ENCODE assay signal across 8 cellular contexts in genomic region chr14:24411468-24412454, GRCh38. TPM values are rescaled to one million over a fixed set of nuclear protein-coding genes. Genes with fewer than 3 reads are reported as not detected.
DNase-seq lines count a peak whose midpoint lies in the region; ATAC-seq, FAIRE-seq and TF ChIP-seq lines count a peak whose summit lies in the region.

No MANE protein-coding gene starts in this region.

- H3K9me3 Mint-ChIP-seq in activated T-helper 17 cell treated with anti-CD3 and anti-CD28 coated beads, Interleukin-2, amount 50 U/mL, for 72 hours = no peaks in the 10 kb centered on the region

- no peaks in the 10 kb centered on the region for H3K9me3 ChIP-seq in hepatocyte (ENCODE audit: low read depth)

- peaks cover 6% of the 10 kb centered on the region for H3K79me2 ChIP-seq in hepatocyte

- H3K4me3 Mint-ChIP-seq in activated T-helper 17 cell treated with anti-CD3 and anti-CD28 coated beads, Interleukin-2, amount 50 U/mL, for 72 hours = no peak overlapping the region

- H3K4me1 ChIP-seq in hepatocyte (ENCODE audit: insufficient read depth) = no peaks in the 10 kb centered on the region

- H3K27me3 ChIP-seq in hepatocyte = no peaks in the 10 kb centered on the region

- 72% methylated on average over 15 of the region's 15 CpGs for WGBS in hepatocyte (ENCODE audit: low lambda C conversion rate, missing lambda C conversion rate)

- no peaks in the 10 kb centered on the region for H3K36me3 Mint-ChIP-seq in activated T-helper 17 cell treated with anti-CD3 and anti-CD28 coated beads, Interleukin-2, amount 50 U/mL, for 72 hours (ENCODE audit: low read depth)

- DNase-seq in NCI-H1417 (lab: John Stamatoyannopoulos, UW) = peak; percentile 32 to 67 (median 63)
- no peak for DNase-seq in NCI-H1417 treated with DMSO at 0.1 percent for 48 hours (lab: John Stamatoyannopoulos, UW)
- peak; percentile 62 for DNase-seq in GM19239 (ENCODE audit: insufficient read length, low spot score)
- DNase-seq in NCI-H1105 treated with DMSO at 0.1 percent for 48 hours (lab: John Stamatoyannopoulos, UW) = peak; percentile 33
- peak; percentile 67 for DNase-seq in hepatocyte (ENCODE audit: low spot score)
- DNase-seq in stimulated activated naive CD8-positive, alpha-beta T cell treated with anti-CD3 and anti-CD28 coated beads, Interleukin-15, Interleukin-2, amounts not matched to agents 100 U/mL and 50 U/mL, for 24 hours = peak; percentile 30

- H3K27ac ChIP-seq in hepatocyte = no peak overlapping the region

- H3K4me1 Mint-ChIP-seq in activated T-helper 17 cell treated with anti-CD3 and anti-CD28 coated beads, Interleukin-2, amount 50 U/mL, for 72 hours = no peaks in the 10 kb centered on the region

- H3K36me3 ChIP-seq in hepatocyte (replicated peaks; ENCODE audit: insufficient read depth, low read depth) = no peaks in the 10 kb centered on the region

- FAIRE-seq in GM19239 (lab: Jason Lieb, UNC) = peak; percentile 80

- peak; percentile 39 for ATAC-seq in activated T-helper 17 cell treated with anti-CD3 and anti-CD28 coated beads, Interleukin-2, amount 50 U/mL, for 72 hours (replicated peaks)
- ATAC-seq in stimulated activated naive CD8-positive, alpha-beta T cell treated with anti-CD3 and anti-CD28 coated beads, Interleukin-15, Interleukin-2, amounts not matched to agents 100 U/mL and 50 U/mL, for 24 hours = peak; percentile 51
- ATAC-seq in GM18870 (IDR thresholded peaks at IDR 0.05; ENCODE audit: unreplicated experiment) = no peak

- H3K9me2 ChIP-seq in hepatocyte (replicated peaks; ENCODE audit: insufficient read depth) = no peaks in the 10 kb centered on the region

- H3K27ac Mint-ChIP-seq in activated T-helper 17 cell treated with anti-CD3 and anti-CD28 coated beads, Interleukin-2, amount 50 U/mL, for 72 hours = no peak overlapping the region

- TF ChIP-seq CTCF in hepatocyte (IDR thresholded peaks at IDR 0.05; ENCODE audit: poor library complexity) = peak; percentile 56

- no peak overlapping the region for H3K4me2 ChIP-seq in hepatocyte

- no peaks in the 10 kb centered on the region for H4K20me1 ChIP-seq in hepatocyte (ENCODE audit: insufficient read depth, poor library complexity, severe bottlenecking)

- H2AFZ ChIP-seq in hepatocyte = no peak overlapping the region

- H3K4me3 ChIP-seq in hepatocyte = no peak overlapping the region

- H3K27me3 Mint-ChIP-seq in activated T-helper 17 cell treated with anti-CD3 and anti-CD28 coated beads, Interleukin-2, amount 50 U/mL, for 72 hours = no peaks in the 10 kb centered on the region

RNA-seq across cellular contexts. Expression of gene NYNRIN, which starts 13.0 kb away (rescaled TPM):
- total RNA-seq in activated T-helper 17 cell treated with anti-CD3 and anti-CD28 coated beads, Interleukin-2, amount 50 U/mL, for 72 hours = under 1 TPM in 1 of 2 donors, not detected in 1; 0.04 TPM
- total RNA-seq in hepatocyte = 41.7 and 56.5 TPM in 2 replicates
- 34.4 and 34.5 TPM in 2 replicates for polyA plus RNA-seq in hepatocyte

RNA-seq across cellular contexts. Expression of gene CBLN3, which starts 17.7 kb away (rescaled TPM):
- 10 to 100 TPM; 11.1 to 14.6 TPM for total RNA-seq in activated T-helper 17 cell treated with anti-CD3 and anti-CD28 coated beads, Interleukin-2, amount 50 U/mL, for 72 hours
- 2.2 and 2.8 TPM in 2 replicates for total RNA-seq in hepatocyte
- polyA plus RNA-seq in hepatocyte = 0.99 and 2.4 TPM in 2 replicates

RNA-seq across cellular contexts. Expression of gene KHNYN, which starts 18.0 kb away (rescaled TPM):
- total RNA-seq in activated T-helper 17 cell treated with anti-CD3 and anti-CD28 coated beads, Interleukin-2, amount 50 U/mL, for 72 hours = 100 to 1,000 TPM in 1 of 2 donors, 10 to 100 TPM in 1; 64.3 to 132 TPM
- total RNA-seq in hepatocyte = 67.1 and 90.5 TPM in 2 replicates
- polyA plus RNA-seq in hepatocyte = 36.4 and 39.6 TPM in 2 replicates

RNA-seq across cellular contexts. Expression of gene SDR39U1, which starts 30.8 kb away (rescaled TPM):
- 10 to 100 TPM; 36.6 to 45.7 TPM for total RNA-seq in activated T-helper 17 cell treated with anti-CD3 and anti-CD28 coated beads, Interleukin-2, amount 50 U/mL, for 72 hours
- 24.4 and 34.1 TPM in 2 replicates for total RNA-seq in hepatocyte
- 99.7 and 102 TPM in 2 replicates for polyA plus RNA-seq in hepatocyte

RNA-seq across cellular contexts. Expression of gene NFATC4, which starts 43.8 kb away (rescaled TPM):
- total RNA-seq in activated T-helper 17 cell treated with anti-CD3 and anti-CD28 coated beads, Interleukin-2, amount 50 U/mL, for 72 hours = under 1 TPM in 1 of 2 donors, not detected in 1; 0.66 TPM
- 37.8 and 45.0 TPM in 2 replicates for total RNA-seq in hepatocyte
- 68.8 and 84.5 TPM in 2 replicates for polyA plus RNA-seq in hepatocyte

Comparison
In these comparisons a context has a peak if more than half of its experiments do, and no peak if none do; other contexts are left out.
1. RNA of gene NYNRIN, which starts 13.0 kb away (total RNA-seq): 41.7 to 56.5 TPM in hepatocyte; 0.04 TPM in activated T-helper 17 cell treated with anti-CD3 and anti-CD28 coated beads, Interleukin-2, amount 50 U/mL, for 72 hours; every median in the first group is over 10 times any median in the second.